In the genomic region with DNA sequence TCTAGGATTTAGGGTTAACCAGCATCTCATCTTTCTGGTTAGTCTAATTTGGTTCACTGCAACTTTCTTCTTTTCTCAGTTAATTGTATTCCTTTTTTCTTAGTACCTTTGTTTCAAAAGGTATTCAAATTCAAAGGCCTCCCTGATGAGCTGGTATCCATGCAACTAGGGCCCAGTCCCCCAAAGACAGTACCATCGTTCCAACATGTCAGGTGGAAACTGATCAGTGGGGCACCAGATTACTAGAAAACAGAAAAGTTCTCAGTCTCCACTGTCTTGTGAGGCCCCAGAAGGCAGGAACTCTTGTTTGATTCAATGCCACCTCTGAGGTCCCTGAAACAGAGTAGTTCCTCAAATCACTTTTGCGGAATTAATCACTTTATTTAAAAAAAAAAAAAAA, we compare ENCODE assay signal across 19 cellular contexts.
DNase-seq lines count a peak whose midpoint lies in the region; ATAC-seq and TF ChIP-seq lines count a peak whose summit lies in the region.
"Had no signal": no experiment of that assay in that cellular context is flagged by ENCODE, and none has a peak within 500 bp of the region (broad histone marks: within the 10 kb centered on the region; RNA-seq: fewer than 3 reads in every experiment).

No MANE protein-coding gene starts in this region.

- H3K4me3 ChIP-seq in H7 (ENCODE audit: insufficient read depth, low read depth, low read length), result no peak overlapping the region
- H3K4me3 ChIP-seq in testis, result no peak overlapping the region
- no peak overlapping the region for H3K4me3 ChIP-seq in coronary artery
- H3K4me3 ChIP-seq: A549, GM23248, HAP-1 had no signal

- peak; percentile 15 for DNase-seq in H7
- no peak for DNase-seq in WTC11 (ENCODE audit: low spot score)
- peak; percentile 28 for DNase-seq in iPS-NIHi11 (ENCODE audit: low spot score)
- no peak for DNase-seq in NCI-H82 (lab: John Stamatoyannopoulos, UW)
- DNase-seq in testis, result no peak
- no peak for DNase-seq in coronary artery (ENCODE audit: low spot score)
- DNase-seq: 8988T; ACHN; C1 segment of cervical spinal cord; Calu3; CD4-positive, alpha-beta memory T cell; COR-L47; DMS153; DND-41; GM23248; HFFc6 had no signal

- peaks cover 8% of the 10 kb centered on the region; the same call in 1 of the 2 replicates for H3K9me3 Mint-ChIP-seq in WTC11
- H3K9me3 Mint-ChIP-seq: HFFc6 had no signal

- no peaks in the 10 kb centered on the region for H3K36me3 Mint-ChIP-seq in WTC11
- H3K36me3 Mint-ChIP-seq: CD4-positive, alpha-beta memory T cell had no signal

- no peaks in the 10 kb centered on the region for H3K36me3 ChIP-seq in H7 (replicated peaks; ENCODE audit: control insufficient read depth, insufficient read depth, low read length)
- H3K36me3 ChIP-seq in testis (ENCODE audit: low read depth, missing control alignments), result no peaks in the 10 kb centered on the region
- H3K36me3 ChIP-seq: HAP-1 had no signal

- WGBS in testis, 2 donors, result 90 to 98% methylated on average over 2 of the region's 2 CpGs

- H3K27me3 ChIP-seq in H7 (ENCODE audit: control insufficient read depth, insufficient read depth, low read length), result no peaks in the 10 kb centered on the region
- no peaks in the 10 kb centered on the region for H3K27me3 ChIP-seq in testis

- H3K4me1 ChIP-seq in testis, result no peaks in the 10 kb centered on the region
- H3K4me1 ChIP-seq: A549 had no signal

- H3K27ac ChIP-seq in testis (no peak overlapping the region), coronary artery (no peak overlapping the region)
- H3K27ac ChIP-seq: A549, GM23248 had no signal

- ATAC-seq in WTC11 (peak; percentile 62), HG03175 (IDR thresholded peaks at IDR 0.05; ENCODE audit: unreplicated experiment) (no peak)
- ATAC-seq: A549 had no signal

- H3K27ac Mint-ChIP-seq in WTC11, result no peak overlapping the region
- H3K27ac Mint-ChIP-seq: CD4-positive, alpha-beta memory T cell; HFFc6 had no signal

- peaks cover 36% of the 10 kb centered on the region for H3K4me1 Mint-ChIP-seq in WTC11
- H3K4me1 Mint-ChIP-seq: CD4-positive, alpha-beta memory T cell had no signal

- POLR2A ChIA-PET in WTC11 (lab: Charles Lee), result no interaction called here

- no peaks in the 10 kb centered on the region for H3K27me3 Mint-ChIP-seq in WTC11 (ENCODE audit: low read depth)

- no peaks in the 10 kb centered on the region for H3K9me3 ChIP-seq in testis
- H3K9me3 ChIP-seq: A549, HAP-1 had no signal

- no peak for TF ChIP-seq CTCF in WTC11 (IDR thresholded peaks at IDR 0.05)
- no peak for TF ChIP-seq CTCF in testis (IDR thresholded peaks at IDR 0.05)
- no peak for TF ChIP-seq CTCF in coronary artery (IDR thresholded peaks at IDR 0.05)

- CTCF ChIA-PET in WTC11 (lab: Charles Lee), result no interaction called here

- intact Hi-C loops in testis (cut with DNase I; ENCODE audit: low total_unique reads), result no loop called here

- no peak for TF ChIP-seq POLR2A in testis (IDR thresholded peaks at IDR 0.05)

- no peak overlapping the region for H3K4me3 Mint-ChIP-seq in WTC11
- H3K4me3 Mint-ChIP-seq: CD4-positive, alpha-beta memory T cell; HFFc6 had no signal

TF ChIP-seq in WTC11, 78 proteins besides CTCF, POLR2A, EP300 and RAD21 (continues in another document):
- TF ChIP-seq ESRRA (CRISPR knock-in tag; IDR thresholded peaks at IDR 0.05; ENCODE audit: borderline replicate concordance) (no peak), ZBTB21 (CRISPR knock-in tag; IDR thresholded peaks at IDR 0.05; ENCODE audit: borderline replicate concordance) (no peak), IRF1 (CRISPR knock-in tag; IDR thresholded peaks at IDR 0.05) (no peak), TP53 (CRISPR knock-in tag; IDR thresholded peaks at IDR 0.05) (no peak), SMAD4 (CRISPR knock-in tag; IDR thresholded peaks at IDR 0.05) (no peak), SOX15 (CRISPR knock-in tag; IDR thresholded peaks at IDR 0.05) (no peak), TCF7 (CRISPR knock-in tag; IDR thresholded peaks at IDR 0.05; ENCODE audit: low read depth) (no peak), ZNF219 (CRISPR knock-in tag; IDR thresholded peaks at IDR 0.05; ENCODE audit: borderline replicate concordance) (no peak), KAT7 (CRISPR knock-in tag; IDR thresholded peaks at IDR 0.05; ENCODE audit: borderline replicate concordance) (no peak), CREB1 (CRISPR knock-in tag; IDR thresholded peaks at IDR 0.05) (no peak), NFYB (CRISPR knock-in tag; conservative IDR thresholded peaks at IDR 0.05; ENCODE audit: low read depth) (no peak), AR (CRISPR knock-in tag; IDR thresholded peaks at IDR 0.05) (no peak), HMGXB4 (CRISPR knock-in tag; IDR thresholded peaks at IDR 0.05) (no peak), FOXP1 (CRISPR knock-in tag; IDR thresholded peaks at IDR 0.05; ENCODE audit: borderline replicate concordance) (no peak), JAZF1 (CRISPR knock-in tag; IDR thresholded peaks at IDR 0.05) (no peak)
- TF ChIP-seq, protein P1, sequence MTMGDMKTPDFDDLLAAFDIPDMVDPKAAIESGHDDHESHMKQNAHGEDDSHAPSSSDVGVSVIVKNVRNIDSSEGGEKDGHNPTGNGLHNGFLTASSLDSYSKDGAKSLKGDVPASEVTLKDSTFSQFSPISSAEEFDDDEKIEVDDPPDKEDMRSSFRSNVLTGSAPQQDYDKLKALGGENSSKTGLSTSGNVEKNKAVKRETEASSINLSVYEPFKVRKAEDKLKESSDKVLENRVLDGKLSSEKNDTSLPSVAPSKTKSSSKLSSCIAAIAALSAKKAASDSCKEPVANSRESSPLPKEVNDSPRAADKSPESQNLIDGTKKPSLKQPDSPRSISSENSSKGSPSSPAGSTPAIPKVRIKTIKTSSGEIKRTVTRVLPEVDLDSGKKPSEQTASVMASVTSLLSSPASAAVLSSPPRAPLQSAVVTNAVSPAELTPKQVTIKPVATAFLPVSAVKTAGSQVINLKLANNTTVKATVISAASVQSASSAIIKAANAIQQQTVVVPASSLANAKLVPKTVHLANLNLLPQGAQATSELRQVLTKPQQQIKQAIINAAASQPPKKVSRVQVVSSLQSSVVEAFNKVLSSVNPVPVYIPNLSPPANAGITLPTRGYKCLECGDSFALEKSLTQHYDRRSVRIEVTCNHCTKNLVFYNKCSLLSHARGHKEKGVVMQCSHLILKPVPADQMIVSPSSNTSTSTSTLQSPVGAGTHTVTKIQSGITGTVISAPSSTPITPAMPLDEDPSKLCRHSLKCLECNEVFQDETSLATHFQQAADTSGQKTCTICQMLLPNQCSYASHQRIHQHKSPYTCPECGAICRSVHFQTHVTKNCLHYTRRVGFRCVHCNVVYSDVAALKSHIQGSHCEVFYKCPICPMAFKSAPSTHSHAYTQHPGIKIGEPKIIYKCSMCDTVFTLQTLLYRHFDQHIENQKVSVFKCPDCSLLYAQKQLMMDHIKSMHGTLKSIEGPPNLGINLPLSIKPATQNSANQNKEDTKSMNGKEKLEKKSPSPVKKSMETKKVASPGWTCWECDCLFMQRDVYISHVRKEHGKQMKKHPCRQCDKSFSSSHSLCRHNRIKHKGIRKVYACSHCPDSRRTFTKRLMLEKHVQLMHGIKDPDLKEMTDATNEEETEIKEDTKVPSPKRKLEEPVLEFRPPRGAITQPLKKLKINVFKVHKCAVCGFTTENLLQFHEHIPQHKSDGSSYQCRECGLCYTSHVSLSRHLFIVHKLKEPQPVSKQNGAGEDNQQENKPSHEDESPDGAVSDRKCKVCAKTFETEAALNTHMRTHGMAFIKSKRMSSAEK (CRISPR knock-in tag; IDR thresholded peaks at IDR 0.05; ENCODE audit: borderline replicate concordance), result no peak

Comparison
In these comparisons a context has a peak if more than half of its experiments do, and no peak if none do; other contexts are left out.
1. DNase-seq: peak in H7 (single experiment) and iPS-NIHi11 (single experiment); none in WTC11 (single experiment), NCI-H82 (single experiment), testis (single experiment) and coronary artery (single experiment).